In the genomic region with DNA sequence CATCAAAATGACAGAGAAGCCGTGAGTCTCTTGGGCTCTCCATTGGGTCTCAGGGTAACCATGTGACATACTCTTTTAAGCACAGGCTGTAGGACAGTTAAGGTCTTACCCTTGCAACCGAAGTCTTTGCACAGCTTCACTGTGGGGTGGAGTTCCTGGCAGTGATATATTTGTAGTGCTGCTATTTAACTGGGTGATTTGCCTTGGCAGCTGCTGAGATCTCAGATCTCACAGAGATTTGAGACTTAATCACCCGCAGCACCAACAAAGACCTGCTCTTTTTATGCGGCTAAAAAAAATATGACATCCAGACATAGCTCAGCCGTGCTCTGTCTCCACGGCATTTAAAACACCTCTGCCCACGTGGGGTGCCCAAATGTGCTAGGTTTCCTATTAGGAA, we compare ENCODE assay signal across 22 cellular contexts.
"Had no signal": no experiment of that assay in that cellular context is flagged by ENCODE, and none has a peak within 500 bp of the region (broad histone marks: within the 10 kb centered on the region; RNA-seq: fewer than 3 reads in every experiment).

No MANE protein-coding gene starts in this region.

- H3K4me3 Mint-ChIP-seq: memory B cell, mesothelial cell of epicardium, naive B cell, nephron progenitor cell, type B pancreatic cell had no signal

- H3K4me1 Mint-ChIP-seq: memory B cell, mesothelial cell of epicardium, naive B cell, nephron progenitor cell had no signal

- H3K9me3 ChIP-seq: thyroid gland, uterus had no signal

- H3K27me3 ChIP-seq: suprapubic skin, thyroid gland, uterus had no signal

- H3K9me3 Mint-ChIP-seq: type B pancreatic cell had no signal

- H3K27ac Mint-ChIP-seq: memory B cell, mesothelial cell of epicardium, naive B cell, nephron progenitor cell, type B pancreatic cell had no signal

- H3K36me3 ChIP-seq: heart right ventricle, left ventricle myocardium inferior, lower lobe of right lung, suprapubic skin, thyroid gland, uterus had no signal

- FAIRE-seq: small intestine had no signal

- H3K4me3 ChIP-seq: dorsolateral prefrontal cortex, heart right ventricle, left ventricle myocardium inferior, lower lobe of right lung, suprapubic skin, thyroid gland, uterus had no signal

- H3K4me1 ChIP-seq: heart right ventricle, left ventricle myocardium inferior, lower lobe of right lung, suprapubic skin, thyroid gland, uterus had no signal

- DNase-seq: cortex of kidney; dorsolateral prefrontal cortex; effector CD8-positive, alpha-beta T cell; foreskin melanocyte; heart right ventricle; hypothalamus; islet precursor cell; left ventricle myocardium inferior; lower lobe of right lung; naive B cell; nephron progenitor cell; posterior cingulate gyrus; small intestine; stimulated activated CD4-positive, alpha-beta T cell treated with anti-CD3 and anti-CD28 coated beads, Interleukin-12 subunit alpha, Interleukin-12 subunit beta, amount 100 ng/mL, for 4 hours; stimulated activated naive CD4-positive, alpha-beta T cell treated with Interleukin-2 at 50 U/mL for 16 hours; thyroid gland; uterus had no signal

- ATAC-seq: heart right ventricle, lower lobe of right lung, sciatic nerve had no signal

- H3K36me3 Mint-ChIP-seq: memory B cell, mesothelial cell of epicardium, type B pancreatic cell had no signal

- H3K27ac ChIP-seq: dorsolateral prefrontal cortex, heart right ventricle, left ventricle myocardium inferior, lower lobe of right lung, suprapubic skin, thyroid gland, uterus had no signal
